1 cellular context compared by ENCODE assay signal in the genomic region with DNA sequence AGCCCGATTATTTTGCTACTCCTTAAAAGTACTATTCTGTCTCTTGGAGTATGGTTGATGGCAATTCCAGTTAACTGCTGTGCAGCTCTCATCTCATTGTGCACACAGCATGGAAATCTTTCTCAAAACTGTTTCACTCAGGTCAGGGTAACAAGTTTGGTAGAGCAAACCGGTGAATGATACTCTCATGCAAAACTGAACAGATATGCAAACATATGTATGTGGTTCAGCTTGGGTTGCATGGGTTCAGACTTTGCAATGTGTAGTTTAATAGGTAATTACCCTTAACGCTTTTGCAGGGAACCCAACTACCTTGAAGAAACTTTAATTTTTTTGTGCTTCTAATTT.
TF ChIP-seq lines count a peak whose summit lies in the region.

No MANE protein-coding gene starts in this region.

TF ChIP-seq in SK-N-SH, 30 proteins besides CTCF, POLR2A, EP300 and RAD21 (continued from another document):
- TF ChIP-seq, protein P1, sequence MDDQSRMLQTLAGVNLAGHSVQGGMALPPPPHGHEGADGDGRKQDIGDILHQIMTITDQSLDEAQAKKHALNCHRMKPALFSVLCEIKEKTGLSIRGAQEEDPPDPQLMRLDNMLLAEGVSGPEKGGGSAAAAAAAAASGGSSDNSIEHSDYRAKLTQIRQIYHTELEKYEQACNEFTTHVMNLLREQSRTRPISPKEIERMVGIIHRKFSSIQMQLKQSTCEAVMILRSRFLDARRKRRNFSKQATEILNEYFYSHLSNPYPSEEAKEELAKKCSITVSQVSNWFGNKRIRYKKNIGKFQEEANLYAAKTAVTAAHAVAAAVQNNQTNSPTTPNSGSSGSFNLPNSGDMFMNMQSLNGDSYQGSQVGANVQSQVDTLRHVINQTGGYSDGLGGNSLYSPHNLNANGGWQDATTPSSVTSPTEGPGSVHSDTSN (IDR thresholded peaks at IDR 0.05): no peak
- TF ChIP-seq JUND (IDR thresholded peaks at IDR 0.05): no peak
- TF ChIP-seq FOSL2 (IDR thresholded peaks at IDR 0.05; ENCODE audit: borderline replicate concordance, low read depth): no peak
- TF ChIP-seq SIN3A (IDR thresholded peaks at IDR 0.05; ENCODE audit: borderline replicate concordance, low read depth, low read length): no peak
- TF ChIP-seq TEAD4 (IDR thresholded peaks at IDR 0.05; ENCODE audit: borderline replicate concordance, insufficient read depth): no peak
- TF ChIP-seq, protein P2, sequence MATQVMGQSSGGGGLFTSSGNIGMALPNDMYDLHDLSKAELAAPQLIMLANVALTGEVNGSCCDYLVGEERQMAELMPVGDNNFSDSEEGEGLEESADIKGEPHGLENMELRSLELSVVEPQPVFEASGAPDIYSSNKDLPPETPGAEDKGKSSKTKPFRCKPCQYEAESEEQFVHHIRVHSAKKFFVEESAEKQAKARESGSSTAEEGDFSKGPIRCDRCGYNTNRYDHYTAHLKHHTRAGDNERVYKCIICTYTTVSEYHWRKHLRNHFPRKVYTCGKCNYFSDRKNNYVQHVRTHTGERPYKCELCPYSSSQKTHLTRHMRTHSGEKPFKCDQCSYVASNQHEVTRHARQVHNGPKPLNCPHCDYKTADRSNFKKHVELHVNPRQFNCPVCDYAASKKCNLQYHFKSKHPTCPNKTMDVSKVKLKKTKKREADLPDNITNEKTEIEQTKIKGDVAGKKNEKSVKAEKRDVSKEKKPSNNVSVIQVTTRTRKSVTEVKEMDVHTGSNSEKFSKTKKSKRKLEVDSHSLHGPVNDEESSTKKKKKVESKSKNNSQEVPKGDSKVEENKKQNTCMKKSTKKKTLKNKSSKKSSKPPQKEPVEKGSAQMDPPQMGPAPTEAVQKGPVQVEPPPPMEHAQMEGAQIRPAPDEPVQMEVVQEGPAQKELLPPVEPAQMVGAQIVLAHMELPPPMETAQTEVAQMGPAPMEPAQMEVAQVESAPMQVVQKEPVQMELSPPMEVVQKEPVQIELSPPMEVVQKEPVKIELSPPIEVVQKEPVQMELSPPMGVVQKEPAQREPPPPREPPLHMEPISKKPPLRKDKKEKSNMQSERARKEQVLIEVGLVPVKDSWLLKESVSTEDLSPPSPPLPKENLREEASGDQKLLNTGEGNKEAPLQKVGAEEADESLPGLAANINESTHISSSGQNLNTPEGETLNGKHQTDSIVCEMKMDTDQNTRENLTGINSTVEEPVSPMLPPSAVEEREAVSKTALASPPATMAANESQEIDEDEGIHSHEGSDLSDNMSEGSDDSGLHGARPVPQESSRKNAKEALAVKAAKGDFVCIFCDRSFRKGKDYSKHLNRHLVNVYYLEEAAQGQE (IDR thresholded peaks at IDR 0.05; ENCODE audit: low read depth, low read length): no peak
- no peak for TF ChIP-seq TAF1 (IDR thresholded peaks at IDR 0.05; ENCODE audit: borderline replicate concordance, low read depth, low read length)
TF ChIP-seq in SK-N-SH: peak in this region for 0.
